Comparison of ENCODE assay signal across 21 cellular contexts in genomic region chr6:131058236-131058635, GRCh38. TPM values are rescaled to one million over a fixed set of nuclear protein-coding genes. Genes with fewer than 3 reads are reported as not detected.
DNase-seq lines count a peak whose midpoint lies in the region; ATAC-seq and TF ChIP-seq lines count a peak whose summit lies in the region.
"Had no signal": no experiment of that assay in that cellular context is flagged by ENCODE, and none has a peak within 500 bp of the region (broad histone marks: within the 10 kb centered on the region; RNA-seq: fewer than 3 reads in every experiment).

No MANE protein-coding gene starts in this region.

- H3K79me1 ChIP-seq in mesenchymal stem cell (replicated peaks; ENCODE audit: low read length, poor library complexity, severe bottlenecking), result peaks cover 19% of the 10 kb centered on the region

- in situ Hi-C loops in astrocyte of the cerebellum (cut with HindIII; ENCODE audit: low sequenced_read_pairs), result no loop called here

- no peaks in the 10 kb centered on the region for H3K27me3 Mint-ChIP-seq in osteocyte (ENCODE audit: unreplicated experiment)
- H3K27me3 Mint-ChIP-seq in activated CD8-positive, alpha-beta T cell treated with anti-CD3 and anti-CD28 coated beads for 36 hours, result no peaks in the 10 kb centered on the region

- no peak overlapping the region for H3K18ac ChIP-seq in mesenchymal stem cell (ENCODE audit: low read depth in 1 of 2, low read length in 2 of 2)

- no peak overlapping the region for H2BK120ac ChIP-seq in mesenchymal stem cell (ENCODE audit: low read depth, low read length)

- H3K79me2 ChIP-seq in Loucy (ENCODE audit: insufficient read depth, low read length) (peaks cover 97% of the 10 kb centered on the region), fibroblast of lung (ENCODE audit: control insufficient read depth, insufficient read depth, low read length) (peaks cover 92% of the 10 kb centered on the region)

- H3K23ac ChIP-seq in mesenchymal stem cell (ENCODE audit: low read length in 2 of 2), result no peak overlapping the region

- H4K20me1 ChIP-seq in Loucy (ENCODE audit: insufficient read depth, low read length, poor library complexity, severe bottlenecking) (peaks cover 4% of the 10 kb centered on the region), fibroblast of lung (ENCODE audit: control insufficient read depth, extremely low read depth, insufficient read depth, low read length) (no peaks in the 10 kb centered on the region)

- intact Hi-C loops in activated CD8-positive, alpha-beta T cell treated with anti-CD3 and anti-CD28 coated beads for 36 hours (cut with micrococcal nuclease), result no loop called here

- H3K4me3 Mint-ChIP-seq in osteocyte (ENCODE audit: unreplicated experiment), result no peak overlapping the region
- no peak overlapping the region for H3K4me3 Mint-ChIP-seq in activated CD8-positive, alpha-beta T cell treated with anti-CD3 and anti-CD28 coated beads for 36 hours

- H3K9ac ChIP-seq in Loucy (ENCODE audit: low read depth, low read length, poor library complexity, severe bottlenecking), result no peak overlapping the region
- no peak overlapping the region for H3K9ac ChIP-seq in fibroblast of lung (ENCODE audit: insufficient read depth, low read length)
- no peak overlapping the region for H3K9ac ChIP-seq in mesenchymal stem cell (ENCODE audit: low read length)

- no peak overlapping the region for H2BK5ac ChIP-seq in mesenchymal stem cell (ENCODE audit: low read depth, low read length, poor library complexity, severe bottlenecking)

- peak overlapping the region; percentile 88 for H3K27ac Mint-ChIP-seq in osteocyte (ENCODE audit: unreplicated experiment)
- H3K27ac Mint-ChIP-seq in activated CD8-positive, alpha-beta T cell treated with anti-CD3 and anti-CD28 coated beads for 36 hours, result no peak overlapping the region

- H3K27ac ChIP-seq in fibroblast of lung (ENCODE audit: insufficient read depth, low read length), result no peak overlapping the region
- no peak overlapping the region for H3K27ac ChIP-seq in mesenchymal stem cell (ENCODE audit: low read length, poor library complexity, severe bottlenecking)
- H3K27ac ChIP-seq: HL-60, PC-9, RWPE1, SK-N-MC had no signal

- H4K91ac ChIP-seq in mesenchymal stem cell (ENCODE audit: low read length), result no peak overlapping the region

- CTCF ChIA-PET in activated CD8-positive, alpha-beta T cell treated with anti-CD3 and anti-CD28 coated beads for 36 hours (lab: Charles Lee), result no interaction called here

- WGBS in mesenchymal stem cell, result 64% methylated on average over 1 of the region's 1 CpG

- no peak for ATAC-seq in activated CD8-positive, alpha-beta T cell treated with anti-CD3 and anti-CD28 coated beads for 36 hours

- H2BK15ac ChIP-seq in mesenchymal stem cell (ENCODE audit: low read depth, poor library complexity, severe bottlenecking), result no peak overlapping the region

- H3K4me3 ChIP-seq in Loucy (ENCODE audit: low read length, poor library complexity, severe bottlenecking), result no peak overlapping the region
- no peak overlapping the region for H3K4me3 ChIP-seq in astrocyte of the cerebellum (ENCODE audit: low read depth, low read length)
- H3K4me3 ChIP-seq in fibroblast of lung (replicated peaks in 1 of 4; ENCODE audit: control extremely low read depth in 1 of 4, insufficient read depth in 1 of 4, low read depth in 3 of 4, low read length in 4 of 4), result no peak overlapping the region
- H3K4me3 ChIP-seq in MG63, result no peak overlapping the region
- no peak overlapping the region for H3K4me3 ChIP-seq in mesenchymal stem cell (ENCODE audit: insufficient read depth in 1 of 2, low read depth in 1 of 2, low read length in 2 of 2)
- H3K4me3 ChIP-seq: PC-9, SK-N-MC had no signal

- H2BK12ac ChIP-seq in mesenchymal stem cell (ENCODE audit: low read length in 2 of 2), result no peak overlapping the region

- peaks cover 22% of the 10 kb centered on the region for H3K9me3 Mint-ChIP-seq in osteocyte (ENCODE audit: unreplicated experiment)
- H3K9me3 Mint-ChIP-seq in activated CD8-positive, alpha-beta T cell treated with anti-CD3 and anti-CD28 coated beads for 36 hours, result peaks cover 20% of the 10 kb centered on the region

- H3K9me2 ChIP-seq in Loucy (replicated peaks; ENCODE audit: low read depth, low read length), result no peaks in the 10 kb centered on the region

- POLR2A ChIA-PET in activated CD8-positive, alpha-beta T cell treated with anti-CD3 and anti-CD28 coated beads for 36 hours (lab: Charles Lee), result no interaction called here

- TF ChIP-seq CTCF in Loucy (conservative IDR thresholded peaks at IDR 0.05; ENCODE audit: low read length), result no peak
- TF ChIP-seq CTCF in astrocyte of the cerebellum (IDR thresholded peaks at IDR 0.05; ENCODE audit: low read depth, low read length, missing control alignments), result no peak
- TF ChIP-seq CTCF in fibroblast of lung (conservative IDR thresholded peaks at IDR 0.05 in 1 of 2, IDR thresholded peaks at IDR 0.05 in 1 of 2; ENCODE audit: low read depth in 1 of 2, low read length in 2 of 2), result no peak
- no peak for TF ChIP-seq CTCF in osteocyte (IDR thresholded peaks at IDR 0.05)
- TF ChIP-seq CTCF in activated CD8-positive, alpha-beta T cell treated with anti-CD3 and anti-CD28 coated beads for 36 hours (IDR thresholded peaks at IDR 0.05), result no peak

- H3K4me2 ChIP-seq in Loucy (ENCODE audit: low read depth, low read length, poor library complexity, severe bottlenecking) (peak overlapping the region; percentile 49), fibroblast of lung (ENCODE audit: extremely low read depth, insufficient read depth, low read length) (no peak overlapping the region), mesenchymal stem cell (ENCODE audit: low read length, poor library complexity, severe bottlenecking) (no peak overlapping the region)
- H3K4me2 ChIP-seq: PC-9 had no signal

- H3K4me1 Mint-ChIP-seq in osteocyte (ENCODE audit: unreplicated experiment), result peaks cover 40% of the 10 kb centered on the region
- peaks cover 16% of the 10 kb centered on the region for H3K4me1 Mint-ChIP-seq in activated CD8-positive, alpha-beta T cell treated with anti-CD3 and anti-CD28 coated beads for 36 hours (ENCODE audit: low read depth)

- peaks cover 18% of the 10 kb centered on the region; the same call in 1 of the 2 replicates for H3K36me3 ChIP-seq in Loucy (ENCODE audit: insufficient read depth, low read length)
- H3K36me3 ChIP-seq in fibroblast of lung (ENCODE audit: control insufficient read depth, insufficient read depth, low read length), result no peaks in the 10 kb centered on the region
- peaks cover 21% of the 10 kb centered on the region for H3K36me3 ChIP-seq in MG63
- H3K36me3 ChIP-seq in mesenchymal stem cell (ENCODE audit: control insufficient read depth in 1 of 2, insufficient read depth in 2 of 2, low read depth in 1 of 2, low read length in 2 of 2), result peaks cover 3 to 8% of the 10 kb centered on the region in 2 experiments
- H3K36me3 ChIP-seq: BE2C had no signal

- H3K4me1 ChIP-seq in Loucy (ENCODE audit: insufficient read depth, low read length, poor library complexity, severe bottlenecking) (peaks cover 36% of the 10 kb centered on the region), fibroblast of lung (ENCODE audit: control insufficient read depth, extremely low read depth, insufficient read depth, low read length) (peaks cover 4% of the 10 kb centered on the region), mesenchymal stem cell (ENCODE audit: control insufficient read depth, insufficient read depth, low read depth, low read length) (peaks cover 1% of the 10 kb centered on the region)
- H3K4me1 ChIP-seq: BE2C had no signal

- DNase-seq in astrocyte of the cerebellum (ENCODE audit: low read depth) (peak; percentile 47), fibroblast of lung (ENCODE audit: low read depth in 2 of 2) (peak; percentile 59 to 68), osteocyte (ENCODE audit: extremely low spot score, unreplicated experiment) (no peak), MG63 (no peak), mesenchymal stem cell (no peak)
- DNase-seq in activated CD8-positive, alpha-beta T cell treated with anti-CD3 and anti-CD28 coated beads for 36 hours, result no peak
- no peak for DNase-seq in stimulated activated CD4-positive, alpha-beta T cell treated with anti-CD3 and anti-CD28 coated beads, Interleukin-4, amount 100 ng/mL, for 24 hours
- DNase-seq: BE2C, DMS53, KG1, NCI-H1048, NCI-H1417 treated with DMSO at 0.1 percent for 48 hours, NCI-H187, NCI-H446, NCI-H526 treated with DMSO at 0.1 percent for 48 hours, PC-9, SHP77 treated with DMSO at 0.1 percent for 48 hours had no signal

- H3F3A ChIP-seq in Loucy (ENCODE audit: low read depth), result no peaks in the 10 kb centered on the region

- no peak overlapping the region for H4K8ac ChIP-seq in mesenchymal stem cell (ENCODE audit: low read length)

- peaks cover 22% of the 10 kb centered on the region for H3K36me3 Mint-ChIP-seq in osteocyte (ENCODE audit: unreplicated experiment)
- peaks cover 13% of the 10 kb centered on the region for H3K36me3 Mint-ChIP-seq in activated CD8-positive, alpha-beta T cell treated with anti-CD3 and anti-CD28 coated beads for 36 hours (ENCODE audit: low read depth)

- H3K27me3 ChIP-seq in Loucy (ENCODE audit: insufficient read depth, low read length, poor library complexity, severe bottlenecking) (no peaks in the 10 kb centered on the region), fibroblast of lung (ENCODE audit: control insufficient read depth, insufficient read depth, low read length) (no peaks in the 10 kb centered on the region), MG63 (no peaks in the 10 kb centered on the region), mesenchymal stem cell (ENCODE audit: control insufficient read depth in 1 of 2, insufficient read depth in 1 of 2, low read length in 2 of 2) (no peaks in the 10 kb centered on the region)

- H3K4ac ChIP-seq in mesenchymal stem cell (ENCODE audit: low read depth in 1 of 2, low read length in 2 of 2), result no peak overlapping the region

- no peak overlapping the region for H2AFZ ChIP-seq in Loucy (ENCODE audit: low read length)
- no peak overlapping the region for H2AFZ ChIP-seq in fibroblast of lung (ENCODE audit: low read length)
- H2AFZ ChIP-seq in mesenchymal stem cell (ENCODE audit: low read depth, low read length), result no peak overlapping the region
- H2AFZ ChIP-seq: PC-9 had no signal

- no peak overlapping the region for H2AK5ac ChIP-seq in mesenchymal stem cell (ENCODE audit: low read length, severe bottlenecking)

- H3K14ac ChIP-seq in mesenchymal stem cell (ENCODE audit: low read length in 2 of 2), result no peak overlapping the region

- H3K9me3 ChIP-seq in Loucy (ENCODE audit: insufficient read depth, low read depth, low read length) (peaks cover 28% of the 10 kb centered on the region; the same call in 1 of the 2 replicates), fibroblast of lung (ENCODE audit: control insufficient read depth, insufficient read depth, low read depth, low read length) (peaks cover 4% of the 10 kb centered on the region), MG63 (peaks cover 41% of the 10 kb centered on the region), mesenchymal stem cell (ENCODE audit: control insufficient read depth, low read length) (peaks cover 29% of the 10 kb centered on the region)
- H3K9me3 ChIP-seq: BE2C had no signal

RNA-seq across cellular contexts. Expression of gene EPB41L2, which starts 4.8 kb away (rescaled TPM):
- total RNA-seq in fibroblast of lung, result 68.3 and 113 TPM in 2 replicates
- polyA plus RNA-seq in fibroblast of lung, result 146 and 264 TPM in 2 replicates
- 119 and 231 TPM in 2 replicates for polyA plus RNA-seq in fibroblast of lung (2012)
- polyA minus RNA-seq in fibroblast of lung (ENCODE audit: low replicate concordance), result 250 and 335 TPM in 2 replicates
- 65.3 and 67.5 TPM in 2 replicates for total RNA-seq in osteocyte
- 10 to 100 TPM; 30.6 to 33.3 TPM for total RNA-seq in activated CD8-positive, alpha-beta T cell treated with anti-CD3 and anti-CD28 coated beads for 36 hours
- 33.3 and 63.9 TPM in 2 replicates for total RNA-seq in MG63 (2014; rRNA removed; shearing (Covaris generic); ENCODE audit: low replicate concordance)
- polyA plus RNA-seq in mesenchymal stem cell (2013, experiment 1 of 2), result 50.3 TPM
- polyA plus RNA-seq in mesenchymal stem cell (2013, experiment 2 of 2), result 49.4 TPM

Comparison
In these comparisons a context has a peak if more than half of its experiments do, and no peak if none do; other contexts are left out.
1. DNase-seq: peak in astrocyte of the cerebellum (single experiment) and fibroblast of lung (2 of 2); none in osteocyte (single experiment), activated CD8-positive, alpha-beta T cell treated with anti-CD3 and anti-CD28 coated beads for 36 hours (single experiment), MG63 (single experiment), stimulated activated CD4-positive, alpha-beta T cell treated with anti-CD3 and anti-CD28 coated beads, Interleukin-4, amount 100 ng/mL, for 24 hours (single experiment) and mesenchymal stem cell (single experiment).